Comparison of ENCODE assay signal across 9 cellular contexts in the genomic region with DNA sequence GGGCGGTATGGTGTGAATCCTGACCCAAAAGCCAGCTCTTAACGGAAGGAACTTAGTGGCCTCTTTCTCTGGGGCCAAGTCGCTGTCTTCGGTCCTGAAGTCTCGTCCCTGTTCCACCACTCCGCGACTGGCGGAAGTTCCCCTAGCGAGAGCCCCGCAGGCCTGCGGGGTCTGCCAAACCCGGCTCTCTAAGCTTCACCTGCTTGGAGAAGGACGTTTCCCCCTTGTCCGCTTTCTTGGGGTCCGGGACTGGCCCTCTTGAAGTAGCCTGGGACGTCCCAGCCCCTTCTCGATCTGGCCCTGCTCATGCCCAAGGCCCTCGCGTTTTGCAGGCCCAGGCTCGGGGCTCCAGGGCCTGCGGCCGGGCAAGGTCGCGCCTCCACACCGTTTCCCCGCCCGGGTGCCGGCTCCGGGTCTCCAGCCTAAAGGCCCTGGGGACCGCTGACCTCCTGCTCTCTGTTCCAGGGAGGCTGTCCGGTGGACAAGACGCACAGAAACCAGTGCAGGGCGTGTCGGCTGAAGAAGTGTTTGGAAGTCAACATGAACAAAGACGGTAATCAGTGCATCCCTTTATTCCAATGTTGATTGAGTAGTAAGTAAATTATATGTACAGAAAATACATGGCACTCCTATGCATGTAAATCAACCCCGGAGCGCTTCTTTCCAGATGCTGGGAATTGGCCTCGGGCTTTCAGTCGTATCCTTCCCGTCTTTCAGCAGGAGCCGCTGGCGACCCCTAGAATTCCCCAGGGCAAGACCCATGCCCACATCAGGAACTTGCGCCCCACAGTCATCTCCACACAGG. TPM values are rescaled to one million over a fixed set of nuclear protein-coding genes. Genes with fewer than 3 reads are reported as not detected.
A peak's percentile ranks its signal among the peaks of the same experiment; 100 is the strongest.
DNase-seq lines count a peak whose midpoint lies in the region; ATAC-seq lines count a peak whose summit lies in the region.
"Had no signal": no experiment of that assay in that cellular context is flagged by ENCODE, and none has a peak within 500 bp of the region (broad histone marks: within the 10 kb centered on the region; RNA-seq: fewer than 3 reads in every experiment).

No MANE protein-coding gene starts in this region.

- no peak overlapping the region for H3K27ac Mint-ChIP-seq in activated naive CD4-positive, alpha-beta T cell treated with anti-CD3 and anti-CD28 coated beads for 36 hours
- H3K27ac Mint-ChIP-seq in activated naive CD4-positive, alpha-beta T cell treated with anti-CD3 and anti-CD28 coated beads, Interleukin-2, amount 50 U/mL, for 24 hours, result no peak overlapping the region

- CTCF ChIA-PET in activated naive CD4-positive, alpha-beta T cell treated with anti-CD3 and anti-CD28 coated beads for 36 hours (lab: Charles Lee), result interaction anchor here (1.2 to 1.4 kb wide), 2 partner anchors 318 to 354 kb away, joined by 4 to 10 read pairs; no protein-coding TSS in a partner anchor

- H3K4me3 ChIP-seq in iPS-18c (ENCODE audit: insufficient read depth, low read depth, low read length), result 0 out of 2 replicates have a peak overlapping the region, but pooled peaks have one; percentile 17

- H3K9me3 Mint-ChIP-seq in activated naive CD4-positive, alpha-beta T cell treated with anti-CD3 and anti-CD28 coated beads for 36 hours, result no peaks in the 10 kb centered on the region
- no peaks in the 10 kb centered on the region for H3K9me3 Mint-ChIP-seq in activated naive CD4-positive, alpha-beta T cell treated with anti-CD3 and anti-CD28 coated beads, Interleukin-2, amount 50 U/mL, for 24 hours

- no peak for ATAC-seq in stimulated activated naive CD8-positive, alpha-beta T cell treated with anti-CD3 and anti-CD28 coated beads, Interleukin-15, Interleukin-2, amounts not matched to agents 100 U/mL and 50 U/mL, for 24 hours
- no peak for ATAC-seq in GM18907 (IDR thresholded peaks at IDR 0.05; ENCODE audit: unreplicated experiment)

- no peak overlapping the region for H3K4me3 Mint-ChIP-seq in activated naive CD4-positive, alpha-beta T cell treated with anti-CD3 and anti-CD28 coated beads for 36 hours
- peak overlapping the region; percentile 13 for H3K4me3 Mint-ChIP-seq in activated naive CD4-positive, alpha-beta T cell treated with anti-CD3 and anti-CD28 coated beads, Interleukin-2, amount 50 U/mL, for 24 hours

- DNase-seq in activated naive CD4-positive, alpha-beta T cell treated with anti-CD3 and anti-CD28 coated beads for 36 hours, result peak; percentile 57
- DNase-seq in activated naive CD4-positive, alpha-beta T cell treated with Interleukin-2 at 50 U/mL for 16 hours, result no peak
- DNase-seq in stimulated activated naive CD8-positive, alpha-beta T cell treated with anti-CD3 and anti-CD28 coated beads, Interleukin-15, Interleukin-2, amounts not matched to agents 100 U/mL and 50 U/mL, for 24 hours, result peak; percentile 48
- DNase-seq in NCI-H2081 (lab: John Stamatoyannopoulos, UW) (no peak), pons (ENCODE audit: low spot score) (no peak)

- intact Hi-C loops in activated naive CD4-positive, alpha-beta T cell treated with anti-CD3 and anti-CD28 coated beads for 36 hours (cut with micrococcal nuclease), result loop anchor here (2.0 to 10.0 kb wide), 2 partner anchors 318 to 350 kb away; no protein-coding TSS in a partner anchor

- no peaks in the 10 kb centered on the region for H3K36me3 Mint-ChIP-seq in activated naive CD4-positive, alpha-beta T cell treated with anti-CD3 and anti-CD28 coated beads for 36 hours (ENCODE audit: low read depth)
- no peaks in the 10 kb centered on the region for H3K36me3 Mint-ChIP-seq in activated naive CD4-positive, alpha-beta T cell treated with anti-CD3 and anti-CD28 coated beads, Interleukin-2, amount 50 U/mL, for 24 hours

- H3K9me3 ChIP-seq in iPS-18c (ENCODE audit: control insufficient read depth, insufficient read depth, low read length), result no peaks in the 10 kb centered on the region

- peaks cover 76% of the 10 kb centered on the region for H3K27me3 Mint-ChIP-seq in activated naive CD4-positive, alpha-beta T cell treated with anti-CD3 and anti-CD28 coated beads for 36 hours (ENCODE audit: low read depth)
- H3K27me3 Mint-ChIP-seq in activated naive CD4-positive, alpha-beta T cell treated with anti-CD3 and anti-CD28 coated beads, Interleukin-2, amount 50 U/mL, for 24 hours, result peaks cover 69% of the 10 kb centered on the region

- H3K4me1 Mint-ChIP-seq in activated naive CD4-positive, alpha-beta T cell treated with anti-CD3 and anti-CD28 coated beads for 36 hours (ENCODE audit: low read depth), result peaks cover 21% of the 10 kb centered on the region
- peaks cover 26% of the 10 kb centered on the region for H3K4me1 Mint-ChIP-seq in activated naive CD4-positive, alpha-beta T cell treated with anti-CD3 and anti-CD28 coated beads, Interleukin-2, amount 50 U/mL, for 24 hours

RNA-seq across cellular contexts. Expression of a gene that starts 8.8 kb away (rescaled TPM):
- total RNA-seq in activated naive CD4-positive, alpha-beta T cell treated with anti-CD3 and anti-CD28 coated beads for 36 hours, result not detected
- total RNA-seq: epithelial cell of proximal tubule had no signal

Comparison
In these comparisons a context has a peak if more than half of its experiments do, and no peak if none do; other contexts are left out.
1. DNase-seq: peak in activated naive CD4-positive, alpha-beta T cell treated with anti-CD3 and anti-CD28 coated beads for 36 hours (single experiment) and stimulated activated naive CD8-positive, alpha-beta T cell treated with anti-CD3 and anti-CD28 coated beads, Interleukin-15, Interleukin-2, amounts not matched to agents 100 U/mL and 50 U/mL, for 24 hours (single experiment); none in activated naive CD4-positive, alpha-beta T cell treated with Interleukin-2 at 50 U/mL for 16 hours (single experiment), NCI-H2081 (0 of 2) and pons (single experiment).